Comparison of ENCODE assay signal across 21 cellular contexts in genomic region chr21:28723666-28724065, GRCh38.
A peak's percentile ranks its signal among the peaks of the same experiment; 100 is the strongest.
DNase-seq lines count a peak whose midpoint lies in the region; ATAC-seq, FAIRE-seq and TF ChIP-seq lines count a peak whose summit lies in the region.
"Had no signal": no experiment of that assay in that cellular context is flagged by ENCODE, and none has a peak within 500 bp of the region (broad histone marks: within the 10 kb centered on the region; RNA-seq: fewer than 3 reads in every experiment).

No MANE protein-coding gene starts in this region.

- H3K79me2 ChIP-seq in keratinocyte (ENCODE audit: control insufficient read depth, insufficient read depth, low read length), result no peaks in the 10 kb centered on the region

- no peaks in the 10 kb centered on the region for H3K9me3 ChIP-seq in SK-N-MC (ENCODE audit: low read depth, low read length)
- H3K9me3 ChIP-seq in keratinocyte (ENCODE audit: control insufficient read depth, low read depth, low read length), result peaks cover 3% of the 10 kb centered on the region

- H3K36me3 ChIP-seq in SK-N-MC (ENCODE audit: insufficient read depth, low read length), result no peaks in the 10 kb centered on the region
- no peaks in the 10 kb centered on the region for H3K36me3 ChIP-seq in keratinocyte (ENCODE audit: control insufficient read depth in 2 of 2, extremely low read depth in 1 of 2, insufficient read depth in 2 of 2, low read length in 2 of 2)
- H3K36me3 ChIP-seq in urinary bladder (ENCODE audit: insufficient read depth), result no peaks in the 10 kb centered on the region
- H3K36me3 ChIP-seq: BE2C had no signal

- ATAC-seq in HG03457 (IDR thresholded peaks at IDR 0.05; ENCODE audit: unreplicated experiment) (no peak), HG03139 (IDR thresholded peaks at IDR 0.05; ENCODE audit: unreplicated experiment) (no peak), HG03442 (IDR thresholded peaks at IDR 0.05; ENCODE audit: unreplicated experiment) (no peak)
- ATAC-seq: GM23338, HepG2 had no signal

- H3K4me3 ChIP-seq in AG10803 (ENCODE audit: low read length), result no peak overlapping the region
- no peak overlapping the region for H3K4me3 ChIP-seq in SK-N-MC
- H3K4me3 ChIP-seq in keratinocyte (ENCODE audit: control insufficient read depth in 2 of 3, extremely low read depth in 1 of 3, insufficient read depth in 2 of 3, low read depth in 1 of 3, low read length in 3 of 3), result no peak overlapping the region
- no peak overlapping the region for H3K4me3 ChIP-seq in urinary bladder (ENCODE audit: low read depth, low read length)
- H3K4me3 ChIP-seq: GM23338 had no signal

- no peak overlapping the region for H3K4me2 ChIP-seq in keratinocyte (ENCODE audit: control insufficient read depth, extremely low read depth, insufficient read depth, low read depth, low read length)
- H3K4me2 ChIP-seq: GM23338 had no signal

- H3K9me1 ChIP-seq in keratinocyte (ENCODE audit: control insufficient read depth, extremely low read depth, insufficient read depth, low read length), result no peaks in the 10 kb centered on the region

- no peaks in the 10 kb centered on the region for H4K20me1 ChIP-seq in keratinocyte (ENCODE audit: control insufficient read depth, extremely low read depth, insufficient read depth, low read length)

- peaks cover 5% of the 10 kb centered on the region for H3K4me1 ChIP-seq in keratinocyte (ENCODE audit: control insufficient read depth, extremely low read depth, insufficient read depth, low read length)
- H3K4me1 ChIP-seq in urinary bladder (ENCODE audit: insufficient read depth), result no peaks in the 10 kb centered on the region
- H3K4me1 ChIP-seq: BE2C had no signal

- DNase-seq in AG10803 (ENCODE audit: low read depth) (peak; percentile 72), SK-N-MC (ENCODE audit: low read depth, low spot score) (no peak), keratinocyte (ENCODE audit: low read depth, low spot score) (no peak)
- DNase-seq: BE2C; CD4-positive, alpha-beta memory T cell; DMS153; DMS79 treated with DMSO at 0.1 percent for 48 hours; EL; H7 had no signal

- H2AFZ ChIP-seq in keratinocyte (ENCODE audit: control insufficient read depth, low read length), result peak overlapping the region; percentile 7
- H2AFZ ChIP-seq: GM23338 had no signal

- no peaks in the 10 kb centered on the region for H3K27me3 ChIP-seq in keratinocyte (ENCODE audit: control insufficient read depth, extremely low read depth, insufficient read depth, low read length)
- H3K27me3 ChIP-seq: BE2C had no signal

- no peak for FAIRE-seq in keratinocyte (lab: Jason Lieb, UNC)
- FAIRE-seq: A204.1, D721Med, G401.6, GM12891, HepG2, HTR-8/SVneo had no signal

- peak overlapping the region; percentile 65 for H3K27ac ChIP-seq in SK-N-MC
- H3K27ac ChIP-seq in keratinocyte (ENCODE audit: control insufficient read depth, insufficient read depth, low read length), result no peak overlapping the region
- H3K27ac ChIP-seq in urinary bladder (ENCODE audit: low read depth), result peak overlapping the region; percentile 6
- H3K27ac ChIP-seq: C4-2B had no signal

- TF ChIP-seq CTCF in AG10803 (conservative IDR thresholded peaks at IDR 0.05; ENCODE audit: low read length) (no peak), keratinocyte (optimal IDR thresholded peaks at IDR 0.05 in 1 of 3, IDR thresholded peaks at IDR 0.05 in 1 of 3, conservative IDR thresholded peaks at IDR 0.05 in 1 of 3; ENCODE audit: extremely low read depth in 1 of 3, insufficient read depth in 2 of 3, low read length in 3 of 3) (no peak)

- WGBS in urinary bladder, result 81% methylated on average over 5 of the region's 5 CpGs

- H3K9ac ChIP-seq in SK-N-MC (ENCODE audit: insufficient read length), result no peak overlapping the region
- H3K9ac ChIP-seq in keratinocyte (ENCODE audit: control insufficient read depth, extremely low read depth, insufficient read depth, low read length), result no peak overlapping the region

- dilution Hi-C loops in keratinocyte (cut with MboI; ENCODE audit: extremely low pct_ligation_motif_present, low sequenced_read_pairs), result no loop called here
